Comparison of ENCODE assay signal across 9 cellular contexts in the genomic region with DNA sequence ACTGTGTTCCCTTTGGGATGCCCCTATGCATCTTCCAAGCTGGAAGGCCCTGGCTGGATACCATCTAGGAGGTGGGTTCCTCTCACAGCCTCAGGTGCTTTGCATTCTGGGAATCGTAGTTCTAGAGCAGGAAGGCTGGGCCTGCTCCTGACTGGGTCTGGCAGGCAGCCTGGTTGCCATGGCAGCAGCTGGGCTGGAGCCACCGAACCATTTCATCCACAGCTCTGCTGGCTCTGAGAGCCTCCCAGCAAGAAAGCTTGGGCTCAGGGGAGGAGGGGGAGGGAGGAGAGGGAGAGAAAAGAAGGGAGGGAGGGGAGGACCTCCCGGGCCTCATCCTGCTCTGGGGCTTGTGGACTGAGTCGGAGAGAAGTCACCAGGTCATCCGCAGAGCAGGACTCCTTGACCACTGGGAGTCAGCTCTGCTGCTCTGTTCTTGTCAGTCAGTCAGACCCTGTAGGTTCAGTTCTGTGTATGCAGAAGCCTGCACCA.
DNase-seq lines count a peak whose midpoint lies in the region; ATAC-seq and TF ChIP-seq lines count a peak whose summit lies in the region.
"Had no signal": no experiment of that assay in that cellular context is flagged by ENCODE, and none has a peak within 500 bp of the region (broad histone marks: within the 10 kb centered on the region; RNA-seq: fewer than 3 reads in every experiment).

No MANE protein-coding gene starts in this region.

- H3K4me1 ChIP-seq in hepatocyte (ENCODE audit: insufficient read depth) = no peaks in the 10 kb centered on the region

- no peaks in the 10 kb centered on the region for H3K9me3 ChIP-seq in hepatocyte (ENCODE audit: low read depth)

- no peaks in the 10 kb centered on the region for H4K20me1 ChIP-seq in hepatocyte (ENCODE audit: insufficient read depth, poor library complexity, severe bottlenecking)

- peaks cover 13% of the 10 kb centered on the region for H3K27me3 ChIP-seq in hepatocyte

- no peak overlapping the region for H3K4me2 ChIP-seq in hepatocyte

- no peaks in the 10 kb centered on the region for H3K79me2 ChIP-seq in hepatocyte

- H3K4me1 Mint-ChIP-seq in stimulated activated naive B cell treated with anti-CD40 and anti-IgM and Interleukin-4, amounts not matched to agents 10 μg/mL and 1 μg/mL and 100 μg/mL, for 72 hours = peaks cover 14 to 23% of the 10 kb centered on the region in 2 donors
- H3K4me1 Mint-ChIP-seq in osteocyte (ENCODE audit: unreplicated experiment) = no peaks in the 10 kb centered on the region
- H3K4me1 Mint-ChIP-seq: central memory CD8-positive, alpha-beta T cell had no signal

- H3K9me2 ChIP-seq in hepatocyte (replicated peaks; ENCODE audit: insufficient read depth) = no peaks in the 10 kb centered on the region

- H3K36me3 Mint-ChIP-seq in stimulated activated naive B cell treated with anti-CD40 and anti-IgM and Interleukin-4, amounts not matched to agents 10 μg/mL and 1 μg/mL and 100 μg/mL, for 72 hours = no peaks in the 10 kb centered on the region
- H3K36me3 Mint-ChIP-seq in osteocyte (ENCODE audit: unreplicated experiment) = no peaks in the 10 kb centered on the region

- TF ChIP-seq CTCF in hepatocyte (IDR thresholded peaks at IDR 0.05; ENCODE audit: poor library complexity) (no peak), osteocyte (IDR thresholded peaks at IDR 0.05) (no peak)

- WGBS in hepatocyte (ENCODE audit: low lambda C conversion rate, missing lambda C conversion rate) = 16% methylated on average over 2 of the region's 5 CpGs

- no peaks in the 10 kb centered on the region for H3K36me3 ChIP-seq in hepatocyte (replicated peaks; ENCODE audit: insufficient read depth, low read depth)

- H3K4me3 Mint-ChIP-seq in stimulated activated naive B cell treated with anti-CD40 and anti-IgM and Interleukin-4, amounts not matched to agents 10 μg/mL and 1 μg/mL and 100 μg/mL, for 72 hours = no peak overlapping the region
- H3K4me3 Mint-ChIP-seq in osteocyte (ENCODE audit: unreplicated experiment) = no peak overlapping the region
- H3K4me3 Mint-ChIP-seq: central memory CD8-positive, alpha-beta T cell had no signal

- no peaks in the 10 kb centered on the region for H3K9me3 Mint-ChIP-seq in stimulated activated naive B cell treated with anti-CD40 and anti-IgM and Interleukin-4, amounts not matched to agents 10 μg/mL and 1 μg/mL and 100 μg/mL, for 72 hours
- H3K9me3 Mint-ChIP-seq in osteocyte (ENCODE audit: unreplicated experiment) = no peaks in the 10 kb centered on the region
- H3K9me3 Mint-ChIP-seq: central memory CD8-positive, alpha-beta T cell had no signal

- ATAC-seq in stimulated activated naive B cell treated with anti-CD40 and anti-IgM and Interleukin-4, amounts not matched to agents 10 μg/mL and 1 μg/mL and 100 μg/mL, for 72 hours (replicated peaks) = peak; percentile 75 to 77

- no peak overlapping the region for H3K27ac ChIP-seq in hepatocyte

- DNase-seq in GM03348 (ENCODE audit: low spot score) (peak; percentile 55), NCI-H1694 treated with DMSO at 0.1 percent for 48 hours (lab: John Stamatoyannopoulos, UW) (peak; percentile 89), amniotic epithelial cell (ENCODE audit: low read depth) (peak; percentile 52), hepatocyte (ENCODE audit: low spot score) (peak; percentile 59), SKM-1 treated with dmso at 0.1 percent for 144 hours (lab: John Stamatoyannopoulos, UW; ENCODE audit: unreplicated experiment) (no peak), osteocyte (ENCODE audit: extremely low spot score, unreplicated experiment) (no peak)
- peak; percentile 35 for DNase-seq in stimulated activated naive B cell treated with anti-CD40 and anti-IgM and Interleukin-4, amounts not matched to agents 10 μg/mL and 1 μg/mL and 100 μg/mL, for 72 hours
- no peak for DNase-seq in stimulated activated CD4-positive, alpha-beta T cell treated with anti-CD3 and anti-CD28 coated beads, Interleukin-15, amount 100 ng/mL, for 24 hours

- H3K4me3 ChIP-seq in hepatocyte = no peak overlapping the region

- H3K27me3 Mint-ChIP-seq in stimulated activated naive B cell treated with anti-CD40 and anti-IgM and Interleukin-4, amounts not matched to agents 10 μg/mL and 1 μg/mL and 100 μg/mL, for 72 hours = peaks cover 32 to 39% of the 10 kb centered on the region in 2 donors
- peaks cover 47% of the 10 kb centered on the region for H3K27me3 Mint-ChIP-seq in osteocyte (ENCODE audit: unreplicated experiment)

- H2AFZ ChIP-seq in hepatocyte = no peak overlapping the region

- H3K27ac Mint-ChIP-seq in stimulated activated naive B cell treated with anti-CD40 and anti-IgM and Interleukin-4, amounts not matched to agents 10 μg/mL and 1 μg/mL and 100 μg/mL, for 72 hours = no peak overlapping the region
- no peak overlapping the region for H3K27ac Mint-ChIP-seq in osteocyte (ENCODE audit: unreplicated experiment)

Comparison
In these comparisons a context has a peak if more than half of its experiments do, and no peak if none do; other contexts are left out.
1. DNase-seq: peak in GM03348 (single experiment), NCI-H1694 treated with DMSO at 0.1 percent for 48 hours (single experiment), amniotic epithelial cell (single experiment), hepatocyte (single experiment) and stimulated activated naive B cell treated with anti-CD40 and anti-IgM and Interleukin-4, amounts not matched to agents 10 μg/mL and 1 μg/mL and 100 μg/mL, for 72 hours (single experiment); none in SKM-1 treated with dmso at 0.1 percent for 144 hours (single experiment), stimulated activated CD4-positive, alpha-beta T cell treated with anti-CD3 and anti-CD28 coated beads, Interleukin-15, amount 100 ng/mL, for 24 hours (single experiment) and osteocyte (single experiment).